ENCODE assay signal across 8 cellular contexts in genomic region chr6:37698264-37699137, GRCh38. TPM values are rescaled to one million over a fixed set of nuclear protein-coding genes. Genes with fewer than 3 reads are reported as not detected.
DNase-seq lines count a peak whose midpoint lies in the region; ATAC-seq and TF ChIP-seq lines count a peak whose summit lies in the region.

No MANE protein-coding gene starts in this region.

- peak overlapping the region; percentile 30 for H3K4me3 ChIP-seq in mesendoderm (ENCODE audit: low read length)

- no peak overlapping the region for H3K18ac ChIP-seq in mesendoderm (ENCODE audit: low read length)

- ATAC-seq in GM21367 (IDR thresholded peaks at IDR 0.05; ENCODE audit: unreplicated experiment) (no peak), HG03439 (IDR thresholded peaks at IDR 0.05; ENCODE audit: unreplicated experiment) (no peak)

- H3K79me1 ChIP-seq in mesendoderm (ENCODE audit: low read length) = no peaks in the 10 kb centered on the region

- H3K4me2 ChIP-seq in mesendoderm (ENCODE audit: low read length) = peak overlapping the region; percentile 91

- H3K4me1 ChIP-seq in mesendoderm (ENCODE audit: control insufficient read depth, low read depth, low read length) = peaks cover 2% of the 10 kb centered on the region

- H4K8ac ChIP-seq in mesendoderm (ENCODE audit: low read depth, low read length) = no peak overlapping the region

- no peaks in the 10 kb centered on the region for H3K79me2 ChIP-seq in mesendoderm (ENCODE audit: control insufficient read depth, insufficient read depth, low read length)

- H2AK5ac ChIP-seq in mesendoderm (ENCODE audit: low read length) = no peak overlapping the region

- peak; percentile 37 for TF ChIP-seq POLR2A in GM15510 (IDR thresholded peaks at IDR 0.05; ENCODE audit: borderline replicate concordance, extremely low read depth, insufficient read length)

- no peak overlapping the region for H3K27ac ChIP-seq in mesendoderm (ENCODE audit: low read depth, low read length)

- DNase-seq in NCI-H146 treated with DMSO at 0.1 percent for 48 hours (lab: John Stamatoyannopoulos, UW; ENCODE audit: unreplicated experiment) (peak; percentile 66), mesendoderm (peak; percentile 62)
- DNase-seq in activated CD4-positive, alpha-beta T cell treated with anti-CD3 and anti-CD28 coated beads, Interleukin-2, amount 50 U/mL, for 1 hour = peak; percentile 53
- peak; percentile 30 for DNase-seq in effector CD8-positive, alpha-beta T cell (lab: John Stamatoyannopoulos, UW)
- peak; percentile 60 for DNase-seq in stimulated activated CD8-positive, alpha-beta memory T cell treated with anti-CD3 and anti-CD28 coated beads, Interleukin-4, amount 100 ng/mL, for 24 hours (ENCODE audit: low read depth)

- H2BK120ac ChIP-seq in mesendoderm (ENCODE audit: low read depth, low read length) = no peak overlapping the region

- no CpG with 5 or more reads among the region's 72 CpGs for WGBS in mesendoderm (ENCODE audit: extremely low coverage, insufficient coverage, low lambda C conversion rate)

- peaks cover 51% of the 10 kb centered on the region for H3K27me3 ChIP-seq in mesendoderm (ENCODE audit: insufficient read depth, low read length, poor library complexity)

- H3K9ac ChIP-seq in mesendoderm (ENCODE audit: low read length) = peak overlapping the region; percentile 48

- H3K36me3 ChIP-seq in mesendoderm (ENCODE audit: control insufficient read depth, insufficient read depth, low read length) = no peaks in the 10 kb centered on the region

- H2BK15ac ChIP-seq in mesendoderm (replicated peaks; ENCODE audit: low read depth) = no peak overlapping the region

- no peak overlapping the region for H2BK5ac ChIP-seq in mesendoderm (ENCODE audit: low read length)

- no peak overlapping the region for H3K4ac ChIP-seq in mesendoderm (ENCODE audit: low read depth, low read length)

- H3K23ac ChIP-seq in mesendoderm (ENCODE audit: low read length) = no peak overlapping the region

- H3K56ac ChIP-seq in mesendoderm (ENCODE audit: low read length) = peak overlapping the region; percentile 73

- no peak overlapping the region for H4K5ac ChIP-seq in mesendoderm (ENCODE audit: low read length)

RNA-seq across cellular contexts. Expression of gene MDGA1, which starts 0.8 kb away (rescaled TPM):
- polyA plus RNA-seq in mesendoderm (2013, experiment 1 of 2) = 0.39 TPM
- 0.35 TPM for polyA plus RNA-seq in mesendoderm (2013, experiment 2 of 2)
